ENCODE assay signal across 20 cellular contexts in the genomic region with DNA sequence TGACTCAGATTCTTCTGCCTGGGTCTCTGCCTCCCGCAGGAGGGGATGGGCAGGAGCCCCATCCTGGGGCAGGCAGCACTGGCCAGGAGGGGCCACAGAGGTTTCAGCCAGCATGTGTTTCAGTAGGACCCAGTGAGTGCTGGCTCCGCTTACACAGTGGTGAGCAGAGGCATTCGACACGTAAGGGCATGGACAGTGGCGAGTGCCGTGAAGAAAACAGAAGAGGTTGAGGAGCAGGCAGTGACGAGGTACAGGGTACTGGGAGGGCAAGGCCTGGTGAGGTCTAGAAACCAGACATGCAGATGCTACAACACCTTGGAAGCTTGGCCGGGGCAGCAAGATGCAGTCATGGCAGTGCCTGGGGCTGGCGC. TPM values are rescaled to one million over a fixed set of nuclear protein-coding genes. Genes with fewer than 3 reads are reported as not detected.
DNase-seq lines count a peak whose midpoint lies in the region; ATAC-seq, FAIRE-seq and TF ChIP-seq lines count a peak whose summit lies in the region.
"Had no signal": no experiment of that assay in that cellular context is flagged by ENCODE, and none has a peak within 500 bp of the region (broad histone marks: within the 10 kb centered on the region; RNA-seq: fewer than 3 reads in every experiment).

No MANE protein-coding gene starts in this region.

- H3K9me3 Mint-ChIP-seq in natural killer cell treated with Interleukin-12 subunit alpha and Interleukin-12 subunit beta and Interleukin-15 and Interleukin-18, amount 100 ng/mL, for 72 hours, result no peaks in the 10 kb centered on the region
- H3K9me3 Mint-ChIP-seq in natural killer cell, result no peaks in the 10 kb centered on the region

- H3K4ac ChIP-seq in neuronal stem cell (ENCODE audit: low read length), result peak overlapping the region; percentile 53

- peaks cover 0 to 12% (median 5%) of the 10 kb centered on the region in 12 donors for H3K4me1 ChIP-seq in heart left ventricle
- H3K4me1 ChIP-seq in neuronal stem cell (ENCODE audit: control insufficient read depth in 2 of 2, insufficient read depth in 1 of 2, low read depth in 1 of 2, low read length in 2 of 2), result peaks cover 10 to 12% of the 10 kb centered on the region in 2 donors

- no peak overlapping the region for H3K27ac Mint-ChIP-seq in natural killer cell treated with Interleukin-12 subunit alpha and Interleukin-12 subunit beta and Interleukin-15 and Interleukin-18, amount 100 ng/mL, for 72 hours
- H3K27ac Mint-ChIP-seq in natural killer cell, result no peak overlapping the region

- no peak overlapping the region for H3K4me2 ChIP-seq in neuronal stem cell (ENCODE audit: insufficient read depth, low read length, poor library complexity, severe bottlenecking)
- H3K4me2 ChIP-seq: GM23338 had no signal

- peak overlapping the region; percentile 82 for H2BK120ac ChIP-seq in neuronal stem cell (ENCODE audit: low read depth, low read length)

- no peaks in the 10 kb centered on the region for H3K36me3 Mint-ChIP-seq in natural killer cell treated with Interleukin-12 subunit alpha and Interleukin-12 subunit beta and Interleukin-15 and Interleukin-18, amount 100 ng/mL, for 72 hours
- H3K36me3 Mint-ChIP-seq in natural killer cell, result no peaks in the 10 kb centered on the region

- no peak for DNase-seq in natural killer cell treated with Interleukin-12 subunit alpha and Interleukin-12 subunit beta and Interleukin-15 and Interleukin-18, amount 100 ng/mL, for 72 hours (ENCODE audit: low spot score)
- DNase-seq in natural killer cell (no peak), heart left ventricle (no peak), neuronal stem cell (ENCODE audit: low spot score) (no peak), GM12892 (ENCODE audit: insufficient read length) (no peak), NCI-H2107 treated with DMSO at 0.1 percent for 48 hours (lab: John Stamatoyannopoulos, UW; ENCODE audit: unreplicated experiment) (no peak), coronary artery (ENCODE audit: low spot score) (no peak), NCI-H345 treated with DMSO at 0.1 percent for 48 hours (lab: John Stamatoyannopoulos, UW; ENCODE audit: unreplicated experiment) (no peak)
- DNase-seq: DND-41, NCI-H1048, NCI-H146, NCI-H2081, NCI-H524, SHP77 had no signal

- no peak overlapping the region for H4K91ac ChIP-seq in neuronal stem cell (ENCODE audit: low read depth, low read length, poor library complexity)

- no peak overlapping the region for H3K27ac ChIP-seq in heart left ventricle
- H3K27ac ChIP-seq in neuronal stem cell (replicated peaks; ENCODE audit: low read length), result no peak overlapping the region
- H3K27ac ChIP-seq in coronary artery, result no peak overlapping the region

- peak overlapping the region; percentile 56 for H3K23ac ChIP-seq in neuronal stem cell (ENCODE audit: low read depth, low read length, poor library complexity)

- peaks cover 0 to 5% (median 0%) of the 10 kb centered on the region in 9 donors for H3K27me3 ChIP-seq in heart left ventricle
- H3K27me3 ChIP-seq in neuronal stem cell (ENCODE audit: control insufficient read depth in 3 of 3, insufficient read depth in 3 of 3, low read depth in 1 of 3, low read length in 3 of 3), result no peaks in the 10 kb centered on the region

- no peak overlapping the region for H3K4me3 Mint-ChIP-seq in natural killer cell treated with Interleukin-12 subunit alpha and Interleukin-12 subunit beta and Interleukin-15 and Interleukin-18, amount 100 ng/mL, for 72 hours
- no peak overlapping the region for H3K4me3 Mint-ChIP-seq in natural killer cell
- H3K4me3 Mint-ChIP-seq: GM23338 had no signal

- no peak overlapping the region for H2BK5ac ChIP-seq in neuronal stem cell (ENCODE audit: low read length)

- no peak for TF ChIP-seq POLR2A in heart left ventricle (IDR thresholded peaks at IDR 0.05)
- TF ChIP-seq POLR2A in GM12892 (IDR thresholded peaks at IDR 0.05; ENCODE audit: low read depth, low read length), result no peak

- H3K9me3 ChIP-seq in heart left ventricle (no peaks in the 10 kb centered on the region), neuronal stem cell (replicated peaks in 1 of 2; ENCODE audit: control insufficient read depth in 2 of 2, insufficient read depth in 1 of 2, low read depth in 1 of 2, low read length in 2 of 2) (peaks cover 0 to 13% of the 10 kb centered on the region in 2 donors)

- H2BK12ac ChIP-seq in neuronal stem cell (ENCODE audit: low read length), result no peak overlapping the region

- no peak for FAIRE-seq in GM12892 (lab: Jason Lieb, UNC)
- FAIRE-seq: A204.1, G401.6, GM12878 had no signal

- intact Hi-C loops in natural killer cell (cut with micrococcal nuclease) (no loop called here), heart left ventricle (cut with DNase I) (no loop called here)

- H2AK5ac ChIP-seq in neuronal stem cell (ENCODE audit: low read depth, low read length), result peak overlapping the region; percentile 54

- H3K36me3 ChIP-seq in heart left ventricle, result no peaks in the 10 kb centered on the region
- peaks cover 0 to 1% of the 10 kb centered on the region in 2 donors for H3K36me3 ChIP-seq in neuronal stem cell (replicated peaks in 1 of 2; ENCODE audit: control insufficient read depth in 2 of 2, insufficient read depth in 2 of 2, low read length in 2 of 2)

- no peaks in the 10 kb centered on the region for H3K4me1 Mint-ChIP-seq in natural killer cell treated with Interleukin-12 subunit alpha and Interleukin-12 subunit beta and Interleukin-15 and Interleukin-18, amount 100 ng/mL, for 72 hours (ENCODE audit: low read depth in 2 of 2)
- no peaks in the 10 kb centered on the region for H3K4me1 Mint-ChIP-seq in natural killer cell
- H3K4me1 Mint-ChIP-seq: GM23338 had no signal

- peak overlapping the region; percentile 86 for H3K18ac ChIP-seq in neuronal stem cell (ENCODE audit: low read length)

- WGBS in heart left ventricle, 4 donors, result 45 to 59% (median 52%) methylated on average over 9 of the region's 9 CpGs
- WGBS in neuronal stem cell (ENCODE audit: extremely low coverage in 2 of 2, insufficient read length in 2 of 2, insufficient replicate concordance in 1 of 2), 2 donors, result no CpG with 5 or more reads among the region's 9 CpGs

- peak overlapping the region; percentile 77 for H3K14ac ChIP-seq in neuronal stem cell (ENCODE audit: low read length)

- no peak overlapping the region for H2BK15ac ChIP-seq in neuronal stem cell (ENCODE audit: low read length)

- H3K4me3 ChIP-seq in heart left ventricle (no peak overlapping the region), neuronal stem cell (ENCODE audit: low read length in 2 of 2) (no peak overlapping the region), coronary artery (no peak overlapping the region)
- H3K4me3 ChIP-seq: GM12878, GM23338 had no signal

- H2AFZ ChIP-seq in neuronal stem cell (ENCODE audit: low read length), result no peak overlapping the region
- H2AFZ ChIP-seq: GM23338 had no signal

- H3K9ac ChIP-seq in neuronal stem cell (ENCODE audit: low read depth, low read length, poor library complexity), result peak overlapping the region; percentile 33

- no peak for TF ChIP-seq CTCF in natural killer cell (IDR thresholded peaks at IDR 0.05)
- TF ChIP-seq CTCF in heart left ventricle (IDR thresholded peaks at IDR 0.05), result no peak
- TF ChIP-seq CTCF in coronary artery (IDR thresholded peaks at IDR 0.05), result no peak

- H3K27me3 Mint-ChIP-seq in natural killer cell treated with Interleukin-12 subunit alpha and Interleukin-12 subunit beta and Interleukin-15 and Interleukin-18, amount 100 ng/mL, for 72 hours, result peaks cover 0 to 13% of the 10 kb centered on the region in 2 donors
- peaks cover 0 to 17% of the 10 kb centered on the region in 2 donors for H3K27me3 Mint-ChIP-seq in natural killer cell (ENCODE audit: low read depth in 2 of 2)

- ATAC-seq in natural killer cell treated with Interleukin-12 subunit alpha and Interleukin-12 subunit beta and Interleukin-15 and Interleukin-18, amount 100 ng/mL, for 72 hours, result peak; percentile 17 to 26
- ATAC-seq in natural killer cell, result no peak
- ATAC-seq in heart left ventricle, result peak; percentile 29 to 72 (median 54)
- ATAC-seq: GM12878, GM23338, Panc1 had no signal

- no peak overlapping the region for H4K8ac ChIP-seq in neuronal stem cell (ENCODE audit: low read depth, low read length)

- no peaks in the 10 kb centered on the region for H3K79me1 ChIP-seq in neuronal stem cell (ENCODE audit: low read depth, low read length)

RNA-seq across cellular contexts. Expression of gene CACNA1B, which starts 41.5 kb away (rescaled TPM):
- under 1 TPM; 0.11 to 0.90 TPM for total RNA-seq in natural killer cell treated with Interleukin-12 subunit alpha and Interleukin-12 subunit beta and Interleukin-15 and Interleukin-18, amount 100 ng/mL, for 72 hours
- total RNA-seq in natural killer cell, result under 1 TPM in 1 of 3 donors, not detected in 2; 0.07 TPM
- under 1 TPM; 0.04 to 0.25 (median 0.16) TPM for total RNA-seq in heart left ventricle
- polyA plus RNA-seq in heart left ventricle, result under 1 TPM; 0.03 to 0.08 TPM
- polyA plus RNA-seq in neuronal stem cell (2013, experiment 1 of 2), result 0.46 TPM
- 0.47 TPM for polyA plus RNA-seq in neuronal stem cell (2013, experiment 2 of 2)
- 0.06 TPM for polyA plus RNA-seq in GM12892 (2012; ENCODE audit: missing spikeins)
- total RNA-seq: MCF 10A had no signal

Comparison
In these comparisons a context has a peak if more than half of its experiments do, and no peak if none do; other contexts are left out.
1. ATAC-seq: peak in natural killer cell treated with Interleukin-12 subunit alpha and Interleukin-12 subunit beta and Interleukin-15 and Interleukin-18, amount 100 ng/mL, for 72 hours (2 of 2) and heart left ventricle (4 of 4); none in natural killer cell (0 of 3).